9 cellular contexts compared by ENCODE assay signal in genomic region chr11:66989360-66989759, GRCh38. TPM values are rescaled to one million over a fixed set of nuclear protein-coding genes. Genes with fewer than 3 reads are reported as not detected.
"Had no signal": no experiment of that assay in that cellular context is flagged by ENCODE, and none has a peak within 500 bp of the region (broad histone marks: within the 10 kb centered on the region; RNA-seq: fewer than 3 reads in every experiment).

No MANE protein-coding gene starts in this region.

RNA-seq across cellular contexts. Expression of gene C11orf86, which starts 14.3 kb away (rescaled TPM):
- total RNA-seq: OCI-LY7, PC-3, PC-9, Right ventricle myocardium superior, RPMI7951, SJCRH30, SJSA1, SK-MEL-5, T-cell had no signal

RNA-seq across cellular contexts. Expression of gene SYT12, which starts 33.6 kb away (rescaled TPM):
- total RNA-seq: SK-MEL-5 had no signal
